ENCODE assay signal across 15 cellular contexts in the genomic region with DNA sequence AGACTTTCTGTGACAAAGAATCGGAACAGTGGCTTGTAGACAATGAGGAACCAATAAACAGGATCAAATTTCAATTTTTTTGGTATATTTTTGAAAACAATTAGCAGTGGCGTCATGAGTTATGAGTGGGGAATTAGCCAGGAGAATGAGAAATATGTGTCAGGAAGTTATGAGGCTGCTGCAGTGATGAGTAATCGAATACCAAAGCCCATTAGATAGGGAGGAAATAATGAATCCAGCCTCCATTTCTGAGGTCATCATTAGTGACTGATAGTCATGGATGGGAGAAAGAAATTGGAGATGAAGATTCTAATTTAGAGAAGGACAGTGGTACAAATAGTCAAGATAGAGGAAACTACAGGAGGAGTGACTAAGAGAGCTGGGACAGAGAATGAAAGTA.
DNase-seq lines count a peak whose midpoint lies in the region; ATAC-seq and TF ChIP-seq lines count a peak whose summit lies in the region.
"Had no signal": no experiment of that assay in that cellular context is flagged by ENCODE, and none has a peak within 500 bp of the region (broad histone marks: within the 10 kb centered on the region; RNA-seq: fewer than 3 reads in every experiment).

No MANE protein-coding gene starts in this region.

- intact Hi-C loops in MCF 10A (cut with micrococcal nuclease): no loop called here
- intact Hi-C loops in breast epithelium (cut with DNase I; ENCODE audit: low total_unique reads): no loop called here
- intact Hi-C loops in lower lobe of right lung (cut with DNase I): no loop called here

- DNase-seq in MCF 10A (ENCODE audit: unreplicated experiment): peak; percentile 39
- no peak for DNase-seq in breast epithelium (ENCODE audit: low spot score in 2 of 2)
- DNase-seq in SW 1271 (lab: John Stamatoyannopoulos, UW): peak; percentile 27 to 65
- DNase-seq in fibroblast of villous mesenchyme (ENCODE audit: low read depth): peak; percentile 50
- no peak for DNase-seq in lower lobe of right lung
- no peak for DNase-seq in activated effector memory CD4-positive, alpha-beta T cell treated with anti-CD3 and anti-CD28 coated beads, Interleukin-2, amount 50 U/mL, for 16 hours
- DNase-seq in activated T-cell treated with anti-CD3 and anti-CD28 coated beads, Interleukin-2, amount 50 U/mL, for 48 hours: no peak
- DNase-seq: naive B cell, NCI-H1105 treated with DMSO at 0.1 percent for 48 hours, NCI-H510A treated with DMSO at 0.1 percent for 48 hours, SHP77 treated with DMSO at 0.1 percent for 48 hours, tibial artery, WERI-Rb-1 had no signal

- no peaks in the 10 kb centered on the region for H3K27me3 Mint-ChIP-seq in MCF 10A (ENCODE audit: insufficient read depth, unreplicated experiment)
- H3K27me3 Mint-ChIP-seq: naive B cell had no signal

- TF ChIP-seq CTCF in MCF 10A (IDR thresholded peaks at IDR 0.05; ENCODE audit: unreplicated experiment) (no peak), breast epithelium (IDR thresholded peaks at IDR 0.05) (no peak), fibroblast of villous mesenchyme (IDR thresholded peaks at IDR 0.05; ENCODE audit: insufficient read depth, low read depth, low read length) (no peak), lower lobe of right lung (IDR thresholded peaks at IDR 0.05) (no peak)

- CTCF ChIA-PET in MCF 10A (lab: Yijun Ruan, JAX): no interaction called here

- H3K27ac ChIP-seq in breast epithelium (no peak overlapping the region), lower lobe of right lung (no peak overlapping the region)
- H3K27ac ChIP-seq: skin epidermis, tibial artery, WERI-Rb-1 had no signal

- no peak for TF ChIP-seq POLR2A in breast epithelium (IDR thresholded peaks at IDR 0.05)

- H3K36me3 Mint-ChIP-seq in MCF 10A (ENCODE audit: insufficient read depth, unreplicated experiment): no peaks in the 10 kb centered on the region
- H3K36me3 Mint-ChIP-seq: naive B cell had no signal

- H3K27ac Mint-ChIP-seq in MCF 10A (ENCODE audit: low read depth, unreplicated experiment): peak overlapping the region; percentile 3
- H3K27ac Mint-ChIP-seq: naive B cell had no signal

- POLR2A ChIA-PET in MCF 10A (lab: Yijun Ruan, JAX): no interaction called here

- ATAC-seq in lower lobe of right lung (no peak), GM18907 (IDR thresholded peaks at IDR 0.05; ENCODE audit: unreplicated experiment) (no peak)

- H3K4me3 Mint-ChIP-seq in MCF 10A (ENCODE audit: unreplicated experiment): no peak overlapping the region
- H3K4me3 Mint-ChIP-seq: naive B cell had no signal

- H3K4me1 Mint-ChIP-seq in MCF 10A (ENCODE audit: insufficient read depth, unreplicated experiment): peaks cover 10% of the 10 kb centered on the region
- H3K4me1 Mint-ChIP-seq: naive B cell had no signal

- H3K36me3 ChIP-seq in breast epithelium (no peaks in the 10 kb centered on the region), lower lobe of right lung (no peaks in the 10 kb centered on the region)
- H3K36me3 ChIP-seq: tibial artery, WERI-Rb-1 had no signal

- H3K4me1 ChIP-seq in breast epithelium (no peaks in the 10 kb centered on the region), lower lobe of right lung (no peaks in the 10 kb centered on the region)
- H3K4me1 ChIP-seq: tibial artery had no signal

- H3K9me3 Mint-ChIP-seq in MCF 10A (ENCODE audit: unreplicated experiment): peaks cover 10% of the 10 kb centered on the region

- no peak overlapping the region for H3K4me3 ChIP-seq in breast epithelium
- no peak overlapping the region for H3K4me3 ChIP-seq in fibroblast of villous mesenchyme (ENCODE audit: low read depth, low read length)
- H3K4me3 ChIP-seq in lower lobe of right lung: no peak overlapping the region
- H3K4me3 ChIP-seq: skin epidermis, tibial artery had no signal

- no TSS peak for BruUV-seq in MCF 10A (replicated peaks; lab: Mats Ljungman, UMichigan)

- H3K9me3 ChIP-seq in breast epithelium: no peaks in the 10 kb centered on the region
- no peaks in the 10 kb centered on the region for H3K9me3 ChIP-seq in lower lobe of right lung
- H3K9me3 ChIP-seq: tibial artery had no signal

- no peaks in the 10 kb centered on the region for H3K27me3 ChIP-seq in breast epithelium
- no peaks in the 10 kb centered on the region for H3K27me3 ChIP-seq in lower lobe of right lung (ENCODE audit: low read depth)
- H3K27me3 ChIP-seq: tibial artery had no signal

Comparison
In these comparisons a context has a peak if more than half of its experiments do, and no peak if none do; other contexts are left out.
1. DNase-seq: peak in MCF 10A (single experiment), SW 1271 (2 of 2) and fibroblast of villous mesenchyme (single experiment); none in breast epithelium (0 of 2), lower lobe of right lung (single experiment), activated effector memory CD4-positive, alpha-beta T cell treated with anti-CD3 and anti-CD28 coated beads, Interleukin-2, amount 50 U/mL, for 16 hours (single experiment) and activated T-cell treated with anti-CD3 and anti-CD28 coated beads, Interleukin-2, amount 50 U/mL, for 48 hours (0 of 2).